In genomic region chr10:44246700-44247099, GRCh38 we compare ENCODE assay signal across 2 cellular contexts.
DNase-seq lines count a peak whose midpoint lies in the region; FAIRE-seq and TF ChIP-seq lines count a peak whose summit lies in the region.
"Not testable (repeated sequence)": the region's sequence is repeated elsewhere in the genome, so short reads cannot be mapped to it uniquely, and the experiment has no call there.

No MANE protein-coding gene starts in this region.

- CTCF ChIA-PET in endothelial cell of umbilical vein (lab: Charles Lee), result not testable (repeated sequence)

- H3K4me2 ChIP-seq in endothelial cell of umbilical vein (ENCODE audit: insufficient read depth, low read length), result not testable (repeated sequence)

- H3K4me1 Mint-ChIP-seq in endodermal cell, result peaks cover 26% of the 10 kb centered on the region

- not testable (repeated sequence) for H3K4me1 ChIP-seq in endodermal cell (ENCODE audit: control insufficient read depth, insufficient read depth, low read length); endothelial cell of umbilical vein (ENCODE audit: control insufficient read depth, extremely low read depth, insufficient read depth, low read length)

- peaks cover 11% of the 10 kb centered on the region for H3K27me3 Mint-ChIP-seq in endodermal cell (ENCODE audit: insufficient read depth)

- H3K9me1 ChIP-seq in endothelial cell of umbilical vein (replicated peaks; ENCODE audit: control insufficient read depth, extremely low read depth, insufficient read depth, low read length), result not testable (repeated sequence)

- intact Hi-C loops in endothelial cell of umbilical vein (cut with micrococcal nuclease), result not testable (repeated sequence)

- not testable (repeated sequence) for H4K20me1 ChIP-seq in endothelial cell of umbilical vein (replicated peaks; ENCODE audit: control insufficient read depth, extremely low read depth, insufficient read depth, low read length)

- H2AFZ ChIP-seq in endothelial cell of umbilical vein (ENCODE audit: low read depth, low read length), result not testable (repeated sequence)

- peak; percentile 4 for FAIRE-seq in endothelial cell of umbilical vein (lab: Jason Lieb, UNC)

- H3K79me2 ChIP-seq in endothelial cell of umbilical vein (ENCODE audit: control insufficient read depth, insufficient read depth, low read length), result not testable (repeated sequence)

- not testable (repeated sequence) for TF ChIP-seq CTCF in endodermal cell (conservative IDR thresholded peaks at IDR 0.05); endothelial cell of umbilical vein (IDR thresholded peaks at IDR 0.05; ENCODE audit: extremely low read depth in 1 of 2, insufficient read depth in 1 of 2, low read depth in 1 of 2, low read length in 2 of 2)

- BruUV-seq in endothelial cell of umbilical vein (replicated peaks; lab: Mats Ljungman, UMichigan), result not testable (repeated sequence)

- not testable (repeated sequence) for H3K36me3 ChIP-seq in endodermal cell (ENCODE audit: control insufficient read depth, insufficient read depth, low read length); endothelial cell of umbilical vein (ENCODE audit: control insufficient read depth in 2 of 2, extremely low read depth in 1 of 2, insufficient read depth in 2 of 2, low read length in 2 of 2)

- H3K9ac ChIP-seq in endodermal cell (ENCODE audit: extremely low read depth, low read length, poor library complexity, severe bottlenecking); endothelial cell of umbilical vein (replicated peaks; ENCODE audit: extremely low read depth, insufficient read depth, low read length): not testable (repeated sequence)

- H3K9me3 ChIP-seq in endodermal cell (ENCODE audit: control insufficient read depth, low read length); endothelial cell of umbilical vein (replicated peaks; ENCODE audit: control insufficient read depth, insufficient read depth, low read length): not testable (repeated sequence)

- H3K36me3 Mint-ChIP-seq in endodermal cell (ENCODE audit: low read depth), result not testable (repeated sequence)

- not testable (repeated sequence) for H3K27me3 ChIP-seq in endodermal cell (ENCODE audit: control insufficient read depth, insufficient read depth, low read length, poor library complexity, severe bottlenecking); endothelial cell of umbilical vein (ENCODE audit: control insufficient read depth in 2 of 2, insufficient read depth in 2 of 2, low read length in 2 of 2)

- dilution Hi-C loops in endothelial cell of umbilical vein (cut with MboI; ENCODE audit: extremely low pct_ligation_motif_present, low sequenced_read_pairs), result not testable (repeated sequence)

- H3K4me3 ChIP-seq in endodermal cell (ENCODE audit: low read length), result peak overlapping the region; percentile 15
- H3K4me3 ChIP-seq in endothelial cell of umbilical vein (replicated peaks in 1 of 3; ENCODE audit: insufficient read depth in 1 of 3, low read depth in 1 of 3, low read length in 3 of 3), result not testable (repeated sequence)

- H3K27ac ChIP-seq in endodermal cell (ENCODE audit: low read depth, low read length); endothelial cell of umbilical vein (ENCODE audit: insufficient read depth, low read depth, low read length): not testable (repeated sequence)

- H3K9me3 Mint-ChIP-seq in endodermal cell, result peaks cover 18% of the 10 kb centered on the region

- DNase-seq in endodermal cell; endothelial cell of umbilical vein (ENCODE audit: low read depth, low spot score): not testable (repeated sequence)

- not testable (repeated sequence) for TF ChIP-seq POLR2A in endothelial cell of umbilical vein (IDR thresholded peaks at IDR 0.05; ENCODE audit: low read depth, low read length)

- H3K27ac Mint-ChIP-seq in endodermal cell, result not testable (repeated sequence)

- POLR2A ChIA-PET in endothelial cell of umbilical vein (lab: Charles Lee), result not testable (repeated sequence)

- not testable (repeated sequence) for H3K4me3 Mint-ChIP-seq in endodermal cell
